9 cellular contexts compared by ENCODE assay signal in the genomic region with DNA sequence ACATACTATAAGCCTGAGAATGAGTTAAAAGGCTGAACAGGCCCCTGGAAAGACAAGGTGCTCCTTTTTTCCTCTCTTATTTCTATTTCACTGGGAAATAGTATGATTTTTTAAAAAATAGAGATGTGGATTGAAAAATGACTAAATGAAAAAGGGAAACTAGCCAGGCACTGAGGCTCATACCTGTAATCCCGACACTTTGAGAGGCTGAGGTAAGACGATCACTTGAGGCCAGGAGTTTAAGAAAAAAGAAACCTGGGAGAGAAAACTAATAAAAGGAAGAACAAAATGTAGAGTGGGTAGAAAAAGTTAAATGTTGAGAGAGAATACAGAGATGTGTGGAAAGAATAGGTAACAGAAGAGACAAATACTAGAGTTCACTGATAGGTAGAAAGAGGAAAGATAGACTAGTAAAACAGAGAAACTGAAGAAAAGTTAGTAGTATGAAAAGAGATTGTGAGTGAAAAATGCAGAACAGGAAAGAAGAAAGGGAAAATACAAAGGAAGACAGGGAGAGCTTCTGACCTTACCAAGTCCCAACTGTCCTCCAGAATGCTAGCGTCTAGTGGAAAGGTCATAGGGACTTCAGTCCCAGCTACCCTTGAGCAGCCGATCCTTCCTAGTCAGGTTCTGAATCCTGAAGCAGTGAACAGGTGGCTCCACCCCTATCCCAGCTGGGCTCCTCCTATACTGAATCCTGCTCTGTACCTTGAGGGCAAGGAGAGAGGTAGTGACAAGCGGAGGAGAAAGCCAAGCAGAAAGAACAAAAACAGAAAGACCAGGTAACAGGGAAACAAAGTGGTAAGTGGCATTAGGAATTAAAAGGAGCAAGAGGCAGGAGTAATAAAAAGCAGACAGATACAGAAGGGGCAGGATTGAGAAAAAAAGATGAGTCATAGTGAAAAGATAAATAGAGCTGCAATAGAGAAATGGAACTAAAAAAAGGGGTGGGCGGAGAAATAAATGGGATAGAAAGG. TPM values are rescaled to one million over a fixed set of nuclear protein-coding genes. Genes with fewer than 3 reads are reported as not detected.
DNase-seq lines count a peak whose midpoint lies in the region; ATAC-seq, FAIRE-seq and TF ChIP-seq lines count a peak whose summit lies in the region.
"Had no signal": no experiment of that assay in that cellular context is flagged by ENCODE, and none has a peak within 500 bp of the region (broad histone marks: within the 10 kb centered on the region; RNA-seq: fewer than 3 reads in every experiment).

No MANE protein-coding gene starts in this region.

- H3K4me3 Mint-ChIP-seq in activated naive CD8-positive, alpha-beta T cell treated with anti-CD3 and anti-CD28 coated beads, Interleukin-2, amount 50 U/mL, for 24 hours: no peak overlapping the region

- peak overlapping the region; percentile 82 for H2AFZ ChIP-seq in keratinocyte (ENCODE audit: control insufficient read depth, low read length)

- H3K9me3 Mint-ChIP-seq in activated naive CD8-positive, alpha-beta T cell treated with anti-CD3 and anti-CD28 coated beads, Interleukin-2, amount 50 U/mL, for 24 hours: no peaks in the 10 kb centered on the region

- no peaks in the 10 kb centered on the region for H3K9me3 ChIP-seq in HEK293 (ENCODE audit: control insufficient read depth, insufficient read depth, low read depth, low read length)
- H3K9me3 ChIP-seq in keratinocyte (ENCODE audit: control insufficient read depth, low read depth, low read length): no peaks in the 10 kb centered on the region

- H3K27ac ChIP-seq in 22Rv1: peak overlapping the region; percentile 56
- no peak overlapping the region for H3K27ac ChIP-seq in HEK293 (ENCODE audit: extremely low read depth, low read depth, low read length)
- no peak overlapping the region for H3K27ac ChIP-seq in keratinocyte (ENCODE audit: control insufficient read depth, insufficient read depth, low read length)

- H3K36me3 Mint-ChIP-seq in activated naive CD8-positive, alpha-beta T cell treated with anti-CD3 and anti-CD28 coated beads, Interleukin-2, amount 50 U/mL, for 24 hours (ENCODE audit: low read depth): peaks cover 5% of the 10 kb centered on the region

- H3K9ac ChIP-seq in keratinocyte (ENCODE audit: control insufficient read depth, extremely low read depth, insufficient read depth, low read length): no peak overlapping the region

- no peaks in the 10 kb centered on the region for H4K20me1 ChIP-seq in keratinocyte (ENCODE audit: control insufficient read depth, extremely low read depth, insufficient read depth, low read length)

- H3K4me1 ChIP-seq in HEK293 (ENCODE audit: control insufficient read depth, insufficient read depth, low read length) (peaks cover 14% of the 10 kb centered on the region), keratinocyte (ENCODE audit: control insufficient read depth, extremely low read depth, insufficient read depth, low read length) (peaks cover 11% of the 10 kb centered on the region)

- no peaks in the 10 kb centered on the region for H3K27me3 Mint-ChIP-seq in activated naive CD8-positive, alpha-beta T cell treated with anti-CD3 and anti-CD28 coated beads, Interleukin-2, amount 50 U/mL, for 24 hours

- peaks cover 49% of the 10 kb centered on the region for H3K4me1 Mint-ChIP-seq in activated naive CD8-positive, alpha-beta T cell treated with anti-CD3 and anti-CD28 coated beads, Interleukin-2, amount 50 U/mL, for 24 hours

- peak overlapping the region; percentile 7 for H3K27ac Mint-ChIP-seq in activated naive CD8-positive, alpha-beta T cell treated with anti-CD3 and anti-CD28 coated beads, Interleukin-2, amount 50 U/mL, for 24 hours

- H3K4me2 ChIP-seq in keratinocyte (ENCODE audit: control insufficient read depth, extremely low read depth, insufficient read depth, low read depth, low read length): peak overlapping the region; percentile 71

- H3K36me3 ChIP-seq in HEK293 (ENCODE audit: control insufficient read depth in 2 of 2, insufficient read depth in 1 of 2, low read length in 2 of 2) (no peaks in the 10 kb centered on the region; a peak in 1 of 3 replicates), keratinocyte (ENCODE audit: control insufficient read depth in 2 of 2, extremely low read depth in 1 of 2, insufficient read depth in 2 of 2, low read length in 2 of 2) (no peaks in the 10 kb centered on the region)

- FAIRE-seq in keratinocyte (lab: Jason Lieb, UNC): peak; percentile 60

- H3K27me3 ChIP-seq in keratinocyte (ENCODE audit: control insufficient read depth, extremely low read depth, insufficient read depth, low read length): no peaks in the 10 kb centered on the region

- no peaks in the 10 kb centered on the region for H3K79me2 ChIP-seq in keratinocyte (ENCODE audit: control insufficient read depth, insufficient read depth, low read length)

- H3K4me3 ChIP-seq in HEK293 (ENCODE audit: low read depth, low read length) (no peak overlapping the region), keratinocyte (ENCODE audit: control insufficient read depth in 2 of 3, extremely low read depth in 1 of 3, insufficient read depth in 2 of 3, low read depth in 1 of 3, low read length in 3 of 3) (peak overlapping the region in 1 of 3 experiments; percentile 36)

- no peak for TF ChIP-seq CTCF in 22Rv1 (IDR thresholded peaks at IDR 0.05)
- TF ChIP-seq CTCF in HEK293 (tag by site-specific recombination; IDR thresholded peaks at IDR 0.05): no peak
- TF ChIP-seq CTCF in keratinocyte (optimal IDR thresholded peaks at IDR 0.05 in 1 of 3, IDR thresholded peaks at IDR 0.05 in 1 of 3, conservative IDR thresholded peaks at IDR 0.05 in 1 of 3; ENCODE audit: extremely low read depth in 1 of 3, insufficient read depth in 2 of 3, low read length in 3 of 3): no peak

- ATAC-seq in activated naive CD8-positive, alpha-beta T cell treated with anti-CD3 and anti-CD28 coated beads, Interleukin-2, amount 50 U/mL, for 24 hours: no peak
- no peak for ATAC-seq in HG02610 (IDR thresholded peaks at IDR 0.05; ENCODE audit: unreplicated experiment)

- POLR2A ChIA-PET in HEK293 (lab: Yijun Ruan, JAX): interaction anchor here (1.2 kb wide), 1 partner anchor 8 kb away, joined by 10 read pairs; the partner anchor contains the start of genes ERP29 and TMEM116

- CTCF ChIA-PET in HEK293 (lab: Yijun Ruan, JAX): no interaction called here

- no peak for DNase-seq in activated naive CD8-positive, alpha-beta T cell treated with anti-CD3 and anti-CD28 coated beads, Interleukin-2, amount 50 U/mL, for 24 hours
- DNase-seq in keratinocyte (ENCODE audit: low read depth, low spot score) (no peak), Ammon's horn (ENCODE audit: low spot score) (no peak), putamen (ENCODE audit: low spot score) (no peak)
- no peak for DNase-seq in stimulated activated CD4-positive, alpha-beta T cell treated with anti-CD3 and anti-CD28 coated beads, Interleukin-2, amount 100 ng/mL, for 48 hours
- DNase-seq: cerebellar nuclear complex had no signal

- H3K9me1 ChIP-seq in keratinocyte (ENCODE audit: control insufficient read depth, extremely low read depth, insufficient read depth, low read length): no peaks in the 10 kb centered on the region

- dilution Hi-C loops in keratinocyte (cut with MboI; ENCODE audit: extremely low pct_ligation_motif_present, low sequenced_read_pairs): no loop called here

TF ChIP-seq in HEK293, 187 proteins besides CTCF, POLR2A, EP300 and RAD21 (continues in another document):
- peak; percentile 96 for TF ChIP-seq ZBTB17 (tag by site-specific recombination; IDR thresholded peaks at IDR 0.05)
- TF ChIP-seq, protein P1, sequence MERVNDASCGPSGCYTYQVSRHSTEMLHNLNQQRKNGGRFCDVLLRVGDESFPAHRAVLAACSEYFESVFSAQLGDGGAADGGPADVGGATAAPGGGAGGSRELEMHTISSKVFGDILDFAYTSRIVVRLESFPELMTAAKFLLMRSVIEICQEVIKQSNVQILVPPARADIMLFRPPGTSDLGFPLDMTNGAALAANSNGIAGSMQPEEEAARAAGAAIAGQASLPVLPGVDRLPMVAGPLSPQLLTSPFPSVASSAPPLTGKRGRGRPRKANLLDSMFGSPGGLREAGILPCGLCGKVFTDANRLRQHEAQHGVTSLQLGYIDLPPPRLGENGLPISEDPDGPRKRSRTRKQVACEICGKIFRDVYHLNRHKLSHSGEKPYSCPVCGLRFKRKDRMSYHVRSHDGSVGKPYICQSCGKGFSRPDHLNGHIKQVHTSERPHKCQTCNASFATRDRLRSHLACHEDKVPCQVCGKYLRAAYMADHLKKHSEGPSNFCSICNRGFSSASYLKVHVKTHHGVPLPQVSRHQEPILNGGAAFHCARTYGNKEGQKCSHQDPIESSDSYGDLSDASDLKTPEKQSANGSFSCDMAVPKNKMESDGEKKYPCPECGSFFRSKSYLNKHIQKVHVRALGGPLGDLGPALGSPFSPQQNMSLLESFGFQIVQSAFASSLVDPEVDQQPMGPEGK (tag by site-specific recombination; IDR thresholded peaks at IDR 0.05): peak; percentile 29; the same call in 1 of the 2 replicates
- TF ChIP-seq ZNF707 (tag by site-specific recombination; IDR thresholded peaks at IDR 0.05): no peak
- 0 out of 2 replicates have a peak, but pooled peaks have one; percentile 28 for TF ChIP-seq ZNF600 (tag by site-specific recombination; IDR thresholded peaks at IDR 0.05)
- peak; percentile 27 for TF ChIP-seq ZNF335 (tag by site-specific recombination; conservative IDR thresholded peaks at IDR 0.05)
- TF ChIP-seq ZNF776 (tag by site-specific recombination; IDR thresholded peaks at IDR 0.05; ENCODE audit: borderline replicate concordance): no peak
- 0 out of 2 replicates have a peak, but pooled peaks have one; percentile 48 for TF ChIP-seq ZXDB (tag by site-specific recombination; IDR thresholded peaks at IDR 0.05)
- TF ChIP-seq ZNF366 (tag by site-specific recombination; conservative IDR thresholded peaks at IDR 0.05): peak; percentile 77
- 0 out of 2 replicates have a peak, but pooled peaks have one; percentile 36 for TF ChIP-seq SP3 (tag by site-specific recombination; IDR thresholded peaks at IDR 0.05)

RNA-seq across cellular contexts. Expression of gene TMEM116, which starts 7.3 kb away (rescaled TPM):
- polyA plus RNA-seq in keratinocyte: 5.2 to 8.3 TPM (median 7.7 TPM) in 3 replicates
- 6.2 TPM for polyA plus RNA-seq in keratinocyte (2011; ENCODE audit: low read depth)
- polyA plus RNA-seq in keratinocyte (2011; cell fraction: cytosol; rRNA removed): 5.6 and 8.1 TPM in 2 replicates
- 5.1 and 6.0 TPM in 2 replicates for polyA plus RNA-seq in keratinocyte (2011; cell fraction: nucleus; rRNA removed)
- 3.1 and 6.2 TPM in 2 replicates for polyA plus RNA-seq in keratinocyte (2012; ENCODE audit: low replicate concordance)
- 5.4 to 8.9 TPM (median 6.0 TPM) in 3 replicates for polyA minus RNA-seq in keratinocyte
- 8.1 TPM for polyA minus RNA-seq in keratinocyte (2011; cell fraction: cytosol; rRNA and poly(A)+ RNA removed)
- polyA minus RNA-seq in keratinocyte (2011; cell fraction: nucleus; rRNA and poly(A)+ RNA removed): 1.3 and 3.3 TPM in 2 replicates

RNA-seq across cellular contexts. Expression of gene ERP29, which starts 7.5 kb away (rescaled TPM):
- polyA plus RNA-seq in keratinocyte: 58.7 to 89.4 TPM (median 81.2 TPM) in 3 replicates
- polyA plus RNA-seq in keratinocyte (2011; ENCODE audit: low read depth): 55.0 TPM
- polyA plus RNA-seq in keratinocyte (2011; cell fraction: cytosol; rRNA removed): 37.8 and 40.5 TPM in 2 replicates
- polyA plus RNA-seq in keratinocyte (2011; cell fraction: nucleus; rRNA removed): 53.8 and 64.5 TPM in 2 replicates
- 81.1 and 94.6 TPM in 2 replicates for polyA plus RNA-seq in keratinocyte (2012; ENCODE audit: low replicate concordance)
- 18.2 to 23.2 TPM (median 21.6 TPM) in 3 replicates for polyA minus RNA-seq in keratinocyte
- 42.0 TPM for polyA minus RNA-seq in keratinocyte (2011; cell fraction: cytosol; rRNA and poly(A)+ RNA removed)
- polyA minus RNA-seq in keratinocyte (2011; cell fraction: nucleus; rRNA and poly(A)+ RNA removed): 15.4 and 16.8 TPM in 2 replicates
